ENCODE assay signal across 8 cellular contexts in genomic region chr13:27953671-27954405, GRCh38. TPM values are rescaled to one million over a fixed set of nuclear protein-coding genes. Genes with fewer than 3 reads are reported as not detected.
DNase-seq lines count a peak whose midpoint lies in the region; ATAC-seq and TF ChIP-seq lines count a peak whose summit lies in the region.

No MANE protein-coding gene starts in this region.

- 1 to 9% methylated on average over 10 to 16 of the region's 73 CpGs for WGBS in esophagus squamous epithelium, 2 donors

- H3K36me3 ChIP-seq in esophagus squamous epithelium: no peaks in the 10 kb centered on the region
- no peaks in the 10 kb centered on the region for H3K36me3 ChIP-seq in naive thymus-derived CD4-positive, alpha-beta T cell (ENCODE audit: control insufficient read depth in 2 of 3, insufficient read depth in 3 of 3, low read length in 3 of 3)

- H3K9me3 Mint-ChIP-seq in naive thymus-derived CD4-positive, alpha-beta T cell: peaks cover 0 to 10% (median 4%) of the 10 kb centered on the region in 11 donors
- no peaks in the 10 kb centered on the region for H3K9me3 Mint-ChIP-seq in stimulated activated naive CD8-positive, alpha-beta T cell treated with anti-CD3 and anti-CD28 coated beads, Interleukin-15, amount 100 ng/mL, for 72 hours

- H3K27ac ChIP-seq in esophagus squamous epithelium: no peak overlapping the region
- H3K27ac ChIP-seq in naive thymus-derived CD4-positive, alpha-beta T cell (ENCODE audit: low read depth, low read length): no peak overlapping the region

- no peaks in the 10 kb centered on the region for H3K36me3 Mint-ChIP-seq in naive thymus-derived CD4-positive, alpha-beta T cell

- peaks cover 11 to 20% (median 15%) of the 10 kb centered on the region in 3 donors for H3K4me1 ChIP-seq in esophagus squamous epithelium
- H3K4me1 ChIP-seq in naive thymus-derived CD4-positive, alpha-beta T cell (ENCODE audit: control insufficient read depth in 2 of 2, insufficient read depth in 2 of 2, low read length in 2 of 2): no peaks in the 10 kb centered on the region

- peaks cover 75 to 83% (median 77%) of the 10 kb centered on the region in 5 donors for H3K27me3 Mint-ChIP-seq in naive thymus-derived CD4-positive, alpha-beta T cell
- peaks cover 86% of the 10 kb centered on the region for H3K27me3 Mint-ChIP-seq in stimulated activated naive CD8-positive, alpha-beta T cell treated with anti-CD3 and anti-CD28 coated beads, Interleukin-15, amount 100 ng/mL, for 72 hours

- CTCF ChIA-PET in naive thymus-derived CD4-positive, alpha-beta T cell (lab: Charles Lee): interaction anchor here (0.6 kb wide), 1 partner anchor 48 kb away, joined by 3 read pairs; no protein-coding TSS in a partner anchor

- no peak for TF ChIP-seq POLR2A in esophagus squamous epithelium (IDR thresholded peaks at IDR 0.05)

- H3K9me3 ChIP-seq in esophagus squamous epithelium: no peaks in the 10 kb centered on the region
- no peaks in the 10 kb centered on the region for H3K9me3 ChIP-seq in naive thymus-derived CD4-positive, alpha-beta T cell (ENCODE audit: control insufficient read depth in 2 of 3, low read length in 3 of 3)

- H3K27ac Mint-ChIP-seq in naive thymus-derived CD4-positive, alpha-beta T cell: peak overlapping the region in 1 of 9 donors; percentile 38
- H3K27ac Mint-ChIP-seq in stimulated activated naive CD8-positive, alpha-beta T cell treated with anti-CD3 and anti-CD28 coated beads, Interleukin-15, amount 100 ng/mL, for 72 hours: peak overlapping the region in 1 of 2 donors; percentile 69

- peaks cover 9 to 98% (median 29%) of the 10 kb centered on the region in 4 donors for H3K27me3 ChIP-seq in esophagus squamous epithelium
- peaks cover 0 to 16% of the 10 kb centered on the region in 2 donors for H3K27me3 ChIP-seq in naive thymus-derived CD4-positive, alpha-beta T cell (ENCODE audit: control insufficient read depth in 2 of 2, insufficient read depth in 2 of 2, low read length in 2 of 2)

- DNase-seq in AG20443 (ENCODE audit: low spot score) (peak; percentile 95), NCI-H748 treated with DMSO at 0.1 percent for 48 hours (lab: John Stamatoyannopoulos, UW) (peak; percentile 92), activated T-cell treated with anti-CD3 and anti-CD28 coated beads for 1 hour (ENCODE audit: low read depth) (peak; percentile 43), esophagus squamous epithelium (lab: John Stamatoyannopoulos, UW) (no peak)
- DNase-seq in naive thymus-derived CD4-positive, alpha-beta T cell: peak in 8 of 9 donors; percentile 28 to 79 (median 54)
- DNase-seq in stimulated activated naive CD8-positive, alpha-beta T cell treated with anti-CD3 and anti-CD28 coated beads, Interleukin-15, amount 100 ng/mL, for 72 hours: peak; percentile 76 to 79

- H3K4me1 Mint-ChIP-seq in naive thymus-derived CD4-positive, alpha-beta T cell: peaks cover 0 to 26% (median 15%) of the 10 kb centered on the region in 7 donors
- peaks cover 15% of the 10 kb centered on the region for H3K4me1 Mint-ChIP-seq in stimulated activated naive CD8-positive, alpha-beta T cell treated with anti-CD3 and anti-CD28 coated beads, Interleukin-15, amount 100 ng/mL, for 72 hours

- H3K4me3 Mint-ChIP-seq in naive thymus-derived CD4-positive, alpha-beta T cell: peak overlapping the region; percentile 70 to 83 (median 78)
- H3K4me3 Mint-ChIP-seq in stimulated activated naive CD8-positive, alpha-beta T cell treated with anti-CD3 and anti-CD28 coated beads, Interleukin-15, amount 100 ng/mL, for 72 hours: peak overlapping the region; percentile 79 to 81

- peak overlapping the region; percentile 23 to 67 (median 42) for H3K4me3 ChIP-seq in esophagus squamous epithelium
- H3K4me3 ChIP-seq in naive thymus-derived CD4-positive, alpha-beta T cell (ENCODE audit: low read length): peak overlapping the region; percentile 35

- ATAC-seq in GM18873 (IDR thresholded peaks at IDR 0.05; ENCODE audit: low FRiP score, unreplicated experiment) (peak; percentile 76), HG03139 (IDR thresholded peaks at IDR 0.05; ENCODE audit: unreplicated experiment) (peak; percentile 86)
- ATAC-seq in naive thymus-derived CD4-positive, alpha-beta T cell: peak; percentile 87
- ATAC-seq in stimulated activated naive CD8-positive, alpha-beta T cell treated with anti-CD3 and anti-CD28 coated beads, Interleukin-15, amount 100 ng/mL, for 72 hours: peak; percentile 97

- intact Hi-C loops in esophagus squamous epithelium (cut with DNase I): no loop called here
- intact Hi-C loops in naive thymus-derived CD4-positive, alpha-beta T cell (cut with micrococcal nuclease): loop anchor here (1.0 to 10.0 kb wide), 4 partner anchors 27 to 592 kb away; no protein-coding TSS in a partner anchor

- TF ChIP-seq CTCF in esophagus squamous epithelium (IDR thresholded peaks at IDR 0.05): peak; percentile 73 to 91 (median 84)

- POLR2A ChIA-PET in naive thymus-derived CD4-positive, alpha-beta T cell (lab: Charles Lee): no interaction called here

RNA-seq across cellular contexts. Expression of gene CDX2, which starts 15.3 kb away (rescaled TPM):
- not detected for total RNA-seq in esophagus squamous epithelium
- not detected for total RNA-seq in naive thymus-derived CD4-positive, alpha-beta T cell
- not detected for polyA plus RNA-seq in naive thymus-derived CD4-positive, alpha-beta T cell

RNA-seq across cellular contexts. Expression of gene PDX1, which starts 34.0 kb away (rescaled TPM):
- total RNA-seq in esophagus squamous epithelium: not detected
- total RNA-seq in naive thymus-derived CD4-positive, alpha-beta T cell: not detected
- polyA plus RNA-seq in naive thymus-derived CD4-positive, alpha-beta T cell: not detected

RNA-seq across cellular contexts. Expression of gene URAD, which starts 34.7 kb away (rescaled TPM):
- total RNA-seq in esophagus squamous epithelium: not detected
- total RNA-seq in naive thymus-derived CD4-positive, alpha-beta T cell: not detected
- not detected for polyA plus RNA-seq in naive thymus-derived CD4-positive, alpha-beta T cell
